8 cellular contexts compared by ENCODE assay signal in the genomic region with DNA sequence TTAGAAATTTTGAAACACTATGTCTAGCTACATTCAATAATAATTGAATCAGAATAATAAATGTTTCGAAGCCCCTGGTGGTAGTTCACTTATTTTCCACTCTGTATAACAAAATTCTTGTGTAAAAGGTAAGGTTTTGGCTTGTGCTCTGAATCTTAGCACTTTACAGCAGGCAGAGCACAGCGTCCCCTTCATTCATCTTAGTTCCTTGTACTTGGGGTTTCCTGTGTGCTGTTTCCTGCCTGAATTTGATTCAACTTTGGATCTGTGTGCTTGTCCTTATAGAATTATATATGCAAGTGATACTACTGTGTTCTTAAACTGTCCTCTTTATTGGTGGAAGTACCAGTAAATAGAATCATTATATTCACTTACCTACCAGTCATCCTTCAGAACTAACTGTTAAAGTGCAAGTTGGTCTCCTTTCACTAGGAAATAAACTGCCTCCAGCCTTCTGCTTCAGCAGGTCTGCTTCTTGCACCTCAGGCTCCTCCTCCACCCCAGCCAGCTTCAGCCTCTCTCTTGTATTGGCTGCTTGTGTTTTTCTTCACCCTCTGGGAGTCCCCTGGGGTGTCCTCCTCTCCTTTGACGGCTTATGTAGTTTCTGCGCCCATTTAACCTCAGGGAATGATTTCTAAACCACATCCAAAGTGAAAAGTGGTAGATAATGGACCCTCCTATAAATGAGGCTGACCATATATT. TPM values are rescaled to one million over a fixed set of nuclear protein-coding genes. Genes with fewer than 3 reads are reported as not detected.
A peak's percentile ranks its signal among the peaks of the same experiment; 100 is the strongest.
DNase-seq lines count a peak whose midpoint lies in the region; ATAC-seq, FAIRE-seq and TF ChIP-seq lines count a peak whose summit lies in the region.

No MANE protein-coding gene starts in this region.

- CTCF ChIA-PET in A549 (lab: Yijun Ruan, JAX): no interaction called here

- no peaks in the 10 kb centered on the region for H3K36me3 Mint-ChIP-seq in activated T-helper 17 cell treated with anti-CD3 and anti-CD28 coated beads, Interleukin-2, amount 50 U/mL, for 72 hours (ENCODE audit: low read depth)

- no peak for TF ChIP-seq POLR2A in A549 (IDR thresholded peaks at IDR 0.05; ENCODE audit: low read length)

- H3K4me1 Mint-ChIP-seq in activated T-helper 17 cell treated with anti-CD3 and anti-CD28 coated beads, Interleukin-2, amount 50 U/mL, for 72 hours: peaks cover 23% of the 10 kb centered on the region

- H3K4me1 ChIP-seq in A549 (peaks cover 35% of the 10 kb centered on the region), iPS-18a (ENCODE audit: control insufficient read depth, low read depth, low read length) (peaks cover 35% of the 10 kb centered on the region), aorta (ENCODE audit: control insufficient read depth in 1 of 2, insufficient read depth in 2 of 2, low read length in 2 of 2) (peaks cover 4 to 12% of the 10 kb centered on the region in 2 donors)

- H3K27me3 ChIP-seq in iPS-18a (ENCODE audit: control insufficient read depth, insufficient read depth, low read length) (no peaks in the 10 kb centered on the region), aorta (ENCODE audit: control insufficient read depth in 1 of 2, insufficient read depth in 2 of 2, low read length in 1 of 2) (no peaks in the 10 kb centered on the region)

- H3K27ac ChIP-seq in A549 (peak overlapping the region; percentile 66 to 82), iPS-18a (ENCODE audit: low read length) (peak overlapping the region; percentile 11), aorta (ENCODE audit: low read depth in 1 of 2, low read length in 2 of 2) (peak overlapping the region; percentile 48 to 97)

- POLR2A ChIA-PET in A549 (lab: Yijun Ruan, JAX): no interaction called here

- H3K36me3 ChIP-seq in iPS-18a (ENCODE audit: control insufficient read depth, low read depth, low read length) (no peaks in the 10 kb centered on the region), aorta (ENCODE audit: control insufficient read depth in 1 of 2, insufficient read depth in 2 of 2, low read length in 1 of 2) (no peaks in the 10 kb centered on the region)

- H3K9ac ChIP-seq in iPS-18a (ENCODE audit: low read length): peak overlapping the region; percentile 22

- TF ChIP-seq EP300 in A549 (IDR thresholded peaks at IDR 0.05): no peak

- H3K27ac Mint-ChIP-seq in activated T-helper 17 cell treated with anti-CD3 and anti-CD28 coated beads, Interleukin-2, amount 50 U/mL, for 72 hours: peak overlapping the region; percentile 59

- no peak for TF ChIP-seq RAD21 in A549 (conservative IDR thresholded peaks at IDR 0.05 in 1 of 2, IDR thresholded peaks at IDR 0.05 in 1 of 2)

- TF ChIP-seq CTCF in A549 (IDR thresholded peaks at IDR 0.05): no peak

- no peaks in the 10 kb centered on the region for H3K9me3 ChIP-seq in A549
- no peaks in the 10 kb centered on the region for H3K9me3 ChIP-seq in iPS-18a (ENCODE audit: control insufficient read depth, low read depth, low read length)
- H3K9me3 ChIP-seq in aorta (ENCODE audit: control insufficient read depth, low read length): no peaks in the 10 kb centered on the region

- WGBS in A549 (ENCODE audit: missing lambda C conversion rate): 47% methylated on average over 4 of the region's 4 CpGs
- WGBS in aorta, 2 donors: 50% methylated on average over 4 of the region's 4 CpGs

- intact Hi-C loops in aorta (cut with DNase I): loop anchor here in 1 of 2 donors (5.0 kb wide), 1 partner anchor 51 kb away; no protein-coding TSS in a partner anchor

- ATAC-seq in A549 (peak; percentile 90 to 92), GM21576 (IDR thresholded peaks at IDR 0.05; ENCODE audit: unreplicated experiment) (peak; percentile 59), aorta (ENCODE audit: low FRiP score) (no peak), HG02759 (IDR thresholded peaks at IDR 0.05; ENCODE audit: unreplicated experiment) (no peak)
- peak; percentile 76 for ATAC-seq in activated T-helper 17 cell treated with anti-CD3 and anti-CD28 coated beads, Interleukin-2, amount 50 U/mL, for 72 hours (replicated peaks)

- peak overlapping the region; percentile 63 for H3K4me3 Mint-ChIP-seq in activated T-helper 17 cell treated with anti-CD3 and anti-CD28 coated beads, Interleukin-2, amount 50 U/mL, for 72 hours

- peak overlapping the region; percentile 85 for H3K4me2 ChIP-seq in A549

- H3K4me3 ChIP-seq in A549 (peak overlapping the region; percentile 21; the same call in 2 of the 3 replicates), iPS-18a (ENCODE audit: low read length) (peak overlapping the region; percentile 2), aorta (ENCODE audit: low read length in 2 of 2) (no peak overlapping the region)

- FAIRE-seq in A549 (lab: Jason Lieb, UNC): no peak

- H3K9me3 Mint-ChIP-seq in activated T-helper 17 cell treated with anti-CD3 and anti-CD28 coated beads, Interleukin-2, amount 50 U/mL, for 72 hours: no peaks in the 10 kb centered on the region

- no peaks in the 10 kb centered on the region for H3K27me3 Mint-ChIP-seq in activated T-helper 17 cell treated with anti-CD3 and anti-CD28 coated beads, Interleukin-2, amount 50 U/mL, for 72 hours

- DNase-seq in A549 (ENCODE audit: low read depth in 1 of 2, low spot score in 1 of 2): peak; percentile 25 to 64
- DNase-seq in aorta: no peak
- no peak for DNase-seq in activated gamma-delta T cell (lab: John Stamatoyannopoulos, UW)
- no peak for DNase-seq in stimulated activated CD4-positive, alpha-beta T cell treated with anti-CD3 and anti-CD28 coated beads, Interleukin-4, amount 100 ng/mL, for 1 hour

TF ChIP-seq in A549, 52 proteins besides CTCF, POLR2A, EP300 and RAD21 (continues in another document):
- TF ChIP-seq, protein P1, sequence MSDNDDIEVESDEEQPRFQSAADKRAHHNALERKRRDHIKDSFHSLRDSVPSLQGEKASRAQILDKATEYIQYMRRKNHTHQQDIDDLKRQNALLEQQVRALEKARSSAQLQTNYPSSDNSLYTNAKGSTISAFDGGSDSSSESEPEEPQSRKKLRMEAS (IDR thresholded peaks at IDR 0.05): no peak
- TF ChIP-seq CEBPB (IDR thresholded peaks at IDR 0.05) (no peak), JUNB (IDR thresholded peaks at IDR 0.05) (no peak), MAZ (IDR thresholded peaks at IDR 0.05; ENCODE audit: borderline replicate concordance, low read depth, low read length) (no peak), SMC3 (IDR thresholded peaks at IDR 0.05) (no peak), RNF2 (IDR thresholded peaks at IDR 0.05; ENCODE audit: borderline replicate concordance, low read depth) (no peak), ESRRA (IDR thresholded peaks at IDR 0.05; ENCODE audit: borderline replicate concordance, low read length) (no peak), POLR2AphosphoS2 (conservative IDR thresholded peaks at IDR 0.05; ENCODE audit: low read length) (no peak), NR3C1 (IDR thresholded peaks at IDR 0.05) (no peak), CBX8 (IDR thresholded peaks at IDR 0.05) (no peak), ELK1 (IDR thresholded peaks at IDR 0.05; ENCODE audit: low read depth, low read length) (no peak), JUN (IDR thresholded peaks at IDR 0.05) (no peak), RCOR1 (IDR thresholded peaks at IDR 0.05; ENCODE audit: low read depth, low read length) (no peak), ZNF302 (CRISPR knock-in tag; IDR thresholded peaks at IDR 0.05) (no peak), HES2 (IDR thresholded peaks at IDR 0.05) (no peak), HOXB13 (CRISPR knock-in tag; IDR thresholded peaks at IDR 0.05; ENCODE audit: low read depth) (no peak), TFCP2L1 (CRISPR knock-in tag; IDR thresholded peaks at IDR 0.05) (no peak)

RNA-seq across cellular contexts. Expression of gene TULP4, which starts 28.8 kb away (rescaled TPM):
- polyA plus RNA-seq in A549 (2011; rRNA removed) (10.6 and 13.6 TPM in 2 replicates), A549 (2017; fragmentation: RNase III; extraction: RNeasy Plus Mini Kit Qiagen cat#74134 plus additional on column Dnase treatment) (4.4 to 5.1 TPM (median 5.0 TPM) in 3 replicates), aorta (10 to 100 TPM in 1 of 2 donors, 1 to 10 TPM in 1; 2.4 to 16.7 TPM)
- 4.2 and 4.9 TPM in 2 replicates for polyA plus RNA-seq in A549 (2012; cell fraction: cytosol; rRNA removed)
- polyA plus RNA-seq in A549 (2012; cell fraction: nucleus; rRNA removed): 5.2 and 5.4 TPM in 2 replicates
- 57.1 and 59.3 TPM in 2 replicates for polyA minus RNA-seq in A549 (2011; rRNA and poly(A)+ RNA removed)
- 10 to 100 TPM; 10.8 to 31.2 TPM for total RNA-seq in activated T-helper 17 cell treated with anti-CD3 and anti-CD28 coated beads, Interleukin-2, amount 50 U/mL, for 72 hours
- 10 to 100 TPM; 63.4 to 86.1 TPM for total RNA-seq in aorta

Comparison
In these comparisons a context has a peak if more than half of its experiments do, and no peak if none do; other contexts are left out.
1. ATAC-seq: peak in A549 (2 of 2), GM21576 (single experiment) and activated T-helper 17 cell treated with anti-CD3 and anti-CD28 coated beads, Interleukin-2, amount 50 U/mL, for 72 hours (single experiment); none in aorta (single experiment) and HG02759 (single experiment).
2. DNase-seq: peak in A549 (2 of 2); none in aorta (0 of 2), activated gamma-delta T cell (single experiment) and stimulated activated CD4-positive, alpha-beta T cell treated with anti-CD3 and anti-CD28 coated beads, Interleukin-4, amount 100 ng/mL, for 1 hour (single experiment).
3. H3K27ac ChIP-seq: peak in every context shown above with its lines; median percentile 74 in A549; 72 in aorta; 11 in iPS-18a.
4. H3K4me3 ChIP-seq: peak in A549 (single experiment) and iPS-18a (single experiment); none in aorta (0 of 2).